In genomic region chr3:52939600-52939999, GRCh38 we compare ENCODE assay signal across 25 cellular contexts.
"Had no signal": no experiment of that assay in that cellular context is flagged by ENCODE, and none has a peak within 500 bp of the region (broad histone marks: within the 10 kb centered on the region; RNA-seq: fewer than 3 reads in every experiment).

No MANE protein-coding gene starts in this region.

- DNase-seq: activated CD4-positive, alpha-beta memory T cell treated with anti-CD3 and anti-CD28 coated beads for 36 hours; activated CD4-positive, alpha-beta T cell treated with anti-CD3 and anti-CD28 coated beads for 4 hours; activated CD4-positive, CD25-positive, alpha-beta regulatory T cell; activated T-cell treated with anti-CD3 and anti-CD28 coated beads for 4 hours; adrenal gland; brain microvascular endothelial cell; caudate nucleus; colonic mucosa; dorsolateral prefrontal cortex; effector memory CD8-positive, alpha-beta T cell; left ventricle myocardium inferior; naive thymus-derived CD8-positive, alpha-beta T cell; sigmoid colon; stimulated activated CD4-positive, alpha-beta T cell treated with anti-CD3 and anti-CD28 coated beads, Interleukin-15, amount 100 ng/mL, for 24 hours; stimulated activated naive B cell treated with anti-CD40 and anti-IgM and Interleukin-4, amounts not matched to agents 10 μg/mL and 1 μg/mL and 100 μg/mL, for 72 hours; testis; trophoblast cell had no signal

- H3K27me3 Mint-ChIP-seq: activated CD4-positive, alpha-beta memory T cell treated with anti-CD3 and anti-CD28 coated beads for 36 hours; effector memory CD8-positive, alpha-beta T cell; naive thymus-derived CD8-positive, alpha-beta T cell; stimulated activated naive B cell treated with anti-CD40 and anti-IgM and Interleukin-4, amounts not matched to agents 10 μg/mL and 1 μg/mL and 100 μg/mL, for 72 hours had no signal

- ATAC-seq: activated naive CD4-positive, alpha-beta T cell treated with anti-CD3 and anti-CD28 coated beads, Interleukin-2, amount 50 U/mL, for 72 hours; effector memory CD8-positive, alpha-beta T cell; naive thymus-derived CD8-positive, alpha-beta T cell; stimulated activated naive B cell treated with anti-CD40 and anti-IgM and Interleukin-4, amounts not matched to agents 10 μg/mL and 1 μg/mL and 100 μg/mL, for 72 hours had no signal

- H3K4me3 ChIP-seq: adrenal gland, ascending aorta, colonic mucosa, dorsolateral prefrontal cortex, esophagus muscularis mucosa, left ventricle myocardium inferior, neural progenitor cell, sigmoid colon, smooth muscle cell, testis, vagina had no signal

- H3K27me3 ChIP-seq: adrenal gland, ascending aorta, brain microvascular endothelial cell, colonic mucosa, dorsolateral prefrontal cortex, esophagus muscularis mucosa, neural progenitor cell, sigmoid colon, testis, vagina had no signal

- H3K4me3 Mint-ChIP-seq: activated CD4-positive, alpha-beta memory T cell treated with anti-CD3 and anti-CD28 coated beads for 36 hours; effector memory CD8-positive, alpha-beta T cell; mesothelial cell of epicardium; naive thymus-derived CD8-positive, alpha-beta T cell; neural progenitor cell; stimulated activated naive B cell treated with anti-CD40 and anti-IgM and Interleukin-4, amounts not matched to agents 10 μg/mL and 1 μg/mL and 100 μg/mL, for 72 hours; T-helper 1 cell treated with Interleukin-12 subunit alpha and Interleukin-12 subunit beta and Interleukin-4 antibody, amounts not matched to agents 30 μg/mL and 1 μg/mL, for 36 hours had no signal

- H3K9ac ChIP-seq: neural progenitor cell had no signal

- H3K4me1 Mint-ChIP-seq: mesothelial cell of epicardium had no signal

- H3K9me3 ChIP-seq: adrenal gland, ascending aorta, colonic mucosa, esophagus muscularis mucosa, left ventricle myocardium inferior, sigmoid colon, testis, vagina had no signal

- H2AFZ ChIP-seq: neural progenitor cell had no signal

- H3K27ac Mint-ChIP-seq: activated CD4-positive, alpha-beta memory T cell treated with anti-CD3 and anti-CD28 coated beads for 36 hours; mesothelial cell of epicardium; neural progenitor cell; stimulated activated naive B cell treated with anti-CD40 and anti-IgM and Interleukin-4, amounts not matched to agents 10 μg/mL and 1 μg/mL and 100 μg/mL, for 72 hours; T-helper 1 cell treated with Interleukin-12 subunit alpha and Interleukin-12 subunit beta and Interleukin-4 antibody, amounts not matched to agents 30 μg/mL and 1 μg/mL, for 36 hours had no signal

- H3K36me3 ChIP-seq: adrenal gland, ascending aorta, brain microvascular endothelial cell, colonic mucosa, neural progenitor cell, sigmoid colon, vagina had no signal

- H3K4me1 ChIP-seq: ascending aorta, colonic mucosa, testis, vagina had no signal

- H3K36me3 Mint-ChIP-seq: mesothelial cell of epicardium had no signal

- H3K4me2 ChIP-seq: neural progenitor cell, smooth muscle cell had no signal

- H3K9me3 Mint-ChIP-seq: activated CD4-positive, alpha-beta memory T cell treated with anti-CD3 and anti-CD28 coated beads for 36 hours; activated naive CD4-positive, alpha-beta T cell treated with anti-CD3 and anti-CD28 coated beads, Interleukin-2, amount 50 U/mL, for 72 hours; effector memory CD8-positive, alpha-beta T cell; mesothelial cell of epicardium; naive thymus-derived CD8-positive, alpha-beta T cell; neural progenitor cell; stimulated activated naive B cell treated with anti-CD40 and anti-IgM and Interleukin-4, amounts not matched to agents 10 μg/mL and 1 μg/mL and 100 μg/mL, for 72 hours; T-helper 1 cell treated with Interleukin-12 subunit alpha and Interleukin-12 subunit beta and Interleukin-4 antibody, amounts not matched to agents 30 μg/mL and 1 μg/mL, for 36 hours had no signal

- H3K27ac ChIP-seq: adrenal gland, ascending aorta, brain microvascular endothelial cell, colonic mucosa, dorsolateral prefrontal cortex, esophagus muscularis mucosa, left ventricle myocardium inferior, neural progenitor cell, sigmoid colon, testis, vagina had no signal
